Comparison of ENCODE assay signal across 8 cellular contexts in genomic region chr13:113785051-113786010, GRCh38. TPM values are rescaled to one million over a fixed set of nuclear protein-coding genes. Genes with fewer than 3 reads are reported as not detected.
DNase-seq lines count a peak whose midpoint lies in the region; ATAC-seq, FAIRE-seq and TF ChIP-seq lines count a peak whose summit lies in the region.

No MANE protein-coding gene starts in this region.

- H3K27me3 ChIP-seq in adipocyte (replicated peaks; ENCODE audit: control insufficient read depth, insufficient read depth, low read length), result peaks cover 10% of the 10 kb centered on the region

- H3K36me3 ChIP-seq in adipocyte (ENCODE audit: control insufficient read depth, insufficient read depth, low read length, severe bottlenecking), result no peaks in the 10 kb centered on the region

- no peak overlapping the region for H3K9ac ChIP-seq in adipocyte (ENCODE audit: low read length)

- no peak overlapping the region for H3K4me3 ChIP-seq in adipocyte (ENCODE audit: low read length)

- no peak for TF ChIP-seq CTCF in GM10248 (IDR thresholded peaks at IDR 0.05; ENCODE audit: control extremely low read depth, extremely low read depth, low read depth, missing control alignments)

- H3K4me1 ChIP-seq in adipocyte (ENCODE audit: control insufficient read depth, insufficient read depth, low read length), result no peaks in the 10 kb centered on the region

- no peak for FAIRE-seq in HTR-8/SVneo (lab: Jason Lieb, UNC)

- no peak for ATAC-seq in HG02938 (IDR thresholded peaks at IDR 0.05; ENCODE audit: unreplicated experiment)

- H3K9me3 ChIP-seq in adipocyte (ENCODE audit: control insufficient read depth, low read length), result peaks cover 4% of the 10 kb centered on the region

- in situ Hi-C loops in Caki2 (cut with HindIII; ENCODE audit: low pct_unique_long_range_greater_than_20kb, low sequenced_read_pairs), result no loop called here

- POLR2A ChIA-PET in GM10248 (lab: Yijun Ruan, JAX), result no interaction called here

- CTCF ChIA-PET in GM10248 (lab: Yijun Ruan, JAX), result no interaction called here

- DNase-seq in Caki2 (ENCODE audit: low read depth) (peak; percentile 78), HTR-8/SVneo (ENCODE audit: insufficient read length, low spot score) (peak; percentile 64), adipocyte (ENCODE audit: low read depth) (peak; percentile 40), mesenteric fat pad (ENCODE audit: low spot score) (peak; percentile 77), GM10248 (ENCODE audit: extremely low spot score) (no peak), NCI-H1048 (lab: John Stamatoyannopoulos, UW) (no peak), C1 segment of cervical spinal cord (lab: John Stamatoyannopoulos, UW) (no peak)

RNA-seq across cellular contexts. Expression of gene TMEM255B, which starts 26.3 kb away (rescaled TPM):
- 0.09 TPM in 1 of 2 replicates, not detected in the other for total RNA-seq in Caki2 (2014; rRNA removed; shearing (Covaris generic); ENCODE audit: low replicate concordance)
- 22.7 TPM for total RNA-seq in mesenteric fat pad

Comparison
In these comparisons a context has a peak if more than half of its experiments do, and no peak if none do; other contexts are left out.
1. DNase-seq: peak in Caki2 (single experiment), HTR-8/SVneo (single experiment), adipocyte (single experiment) and mesenteric fat pad (single experiment); none in GM10248 (single experiment), NCI-H1048 (single experiment) and C1 segment of cervical spinal cord (0 of 14).
2. RNA of gene TMEM255B, which starts 26.3 kb away (total RNA-seq): 22.7 TPM in mesenteric fat pad (single experiment); 0.09 TPM in Caki2; every median in the first group is over 10 times any median in the second.